15 cellular contexts compared by ENCODE assay signal in the genomic region with DNA sequence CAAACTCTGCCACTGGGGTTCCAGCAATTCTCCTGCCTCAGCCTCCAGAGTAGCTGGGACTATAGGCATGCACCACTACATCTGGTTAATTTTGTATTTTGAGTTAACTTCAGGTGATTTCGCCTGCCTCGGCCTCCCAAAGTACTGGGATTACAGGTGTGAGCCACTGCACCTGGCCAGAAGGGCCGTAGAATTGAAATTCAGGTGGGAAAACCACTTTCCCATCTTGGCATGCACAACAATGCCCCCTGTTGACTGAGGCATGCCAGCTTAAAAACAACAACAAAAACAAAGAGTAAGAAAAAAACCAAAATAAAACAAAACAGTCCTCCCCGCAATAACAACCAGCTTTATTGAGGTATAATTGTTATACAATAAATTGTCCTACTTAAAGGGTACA. TPM values are rescaled to one million over a fixed set of nuclear protein-coding genes. Genes with fewer than 3 reads are reported as not detected.
DNase-seq lines count a peak whose midpoint lies in the region; ATAC-seq and TF ChIP-seq lines count a peak whose summit lies in the region.
"Had no signal": no experiment of that assay in that cellular context is flagged by ENCODE, and none has a peak within 500 bp of the region (broad histone marks: within the 10 kb centered on the region; RNA-seq: fewer than 3 reads in every experiment).

No MANE protein-coding gene starts in this region.

- H3K4me3 ChIP-seq in LNCaP clone FGC (ENCODE audit: low read depth, low read length), result no peak overlapping the region
- H3K4me3 ChIP-seq in heart left ventricle, result no peak overlapping the region
- H3K4me3 ChIP-seq: SJSA1, thyroid gland had no signal

- no peak overlapping the region for H3K4me3 Mint-ChIP-seq in activated CD4-positive, alpha-beta T cell treated with anti-CD3 and anti-CD28 coated beads, Interleukin-2, amount 10 ng/mL, durations not matched to agents 24 days and 14 days
- H3K4me3 Mint-ChIP-seq in chondrocyte (ENCODE audit: unreplicated experiment), result no peak overlapping the region
- no peak overlapping the region for H3K4me3 Mint-ChIP-seq in stimulated activated effector memory CD8-positive, alpha-beta T cell treated with anti-CD3 and anti-CD28 coated beads, Interleukin-12 subunit alpha, Interleukin-12 subunit beta, amount 100 ng/mL, for 72 hours
- H3K4me3 Mint-ChIP-seq: activated B cell treated with CpG ODN at 0.5 μM for 24 hours; activated T-cell treated with anti-CD3 and anti-CD28 coated beads, Interleukin-2, amount 50 U/mL, for 4 hours; brain had no signal

- H3K27me3 Mint-ChIP-seq in activated CD4-positive, alpha-beta T cell treated with anti-CD3 and anti-CD28 coated beads, Interleukin-2, amount 10 ng/mL, durations not matched to agents 24 days and 14 days, result no peaks in the 10 kb centered on the region
- H3K27me3 Mint-ChIP-seq in chondrocyte (ENCODE audit: low read depth), result peaks cover 13% of the 10 kb centered on the region
- H3K27me3 Mint-ChIP-seq: activated B cell treated with CpG ODN at 0.5 μM for 24 hours had no signal

- TF ChIP-seq CTCF in LNCaP clone FGC (IDR thresholded peaks at IDR 0.05; ENCODE audit: control insufficient read depth, extremely low read depth, insufficient read depth) (peak; percentile 28; the same call in 1 of the 2 replicates), chondrocyte (IDR thresholded peaks at IDR 0.05) (peak; percentile 31), heart left ventricle (IDR thresholded peaks at IDR 0.05) (peak in 1 of 12 donors; percentile 30)

- H3K36me3 Mint-ChIP-seq in activated CD4-positive, alpha-beta T cell treated with anti-CD3 and anti-CD28 coated beads, Interleukin-2, amount 10 ng/mL, durations not matched to agents 24 days and 14 days (ENCODE audit: low read depth), result no peaks in the 10 kb centered on the region
- H3K36me3 Mint-ChIP-seq in chondrocyte (ENCODE audit: low read depth), result no peaks in the 10 kb centered on the region
- H3K36me3 Mint-ChIP-seq in stimulated activated effector memory CD8-positive, alpha-beta T cell treated with anti-CD3 and anti-CD28 coated beads, Interleukin-12 subunit alpha, Interleukin-12 subunit beta, amount 100 ng/mL, for 72 hours, result no peaks in the 10 kb centered on the region
- H3K36me3 Mint-ChIP-seq: brain had no signal

- H3K27ac ChIP-seq in heart left ventricle, result peak overlapping the region in 1 of 12 donors; percentile 77
- H3K27ac ChIP-seq: SJSA1 had no signal

- ATAC-seq in stimulated activated effector memory CD8-positive, alpha-beta T cell treated with anti-CD3 and anti-CD28 coated beads, Interleukin-12 subunit alpha, Interleukin-12 subunit beta, amount 100 ng/mL, for 72 hours, result no peak
- ATAC-seq in heart left ventricle (no peak), HG02798 (IDR thresholded peaks at IDR 0.05; ENCODE audit: poor library complexity, unreplicated experiment) (no peak)
- ATAC-seq: activated T-cell treated with anti-CD3 and anti-CD28 coated beads, Interleukin-2, amount 50 U/mL, for 4 hours; right cardiac atrium had no signal

- peaks cover 12 to 84% (median 26%) of the 10 kb centered on the region in 12 donors for H3K4me1 ChIP-seq in heart left ventricle

- peak; percentile 69 for DNase-seq in activated CD4-positive, alpha-beta T cell treated with anti-CD3 and anti-CD28 coated beads, Interleukin-2, amount 10 ng/mL, durations not matched to agents 24 days and 14 days
- DNase-seq in activated CD4-positive, alpha-beta T cell treated with anti-CD3 and anti-CD28 coated beads, Interleukin-2, amount 50 U/mL, for 1 hour, result no peak
- DNase-seq in LNCaP clone FGC (ENCODE audit: low read depth), result no peak
- DNase-seq in chondrocyte (ENCODE audit: low spot score), result no peak
- DNase-seq in stimulated activated effector memory CD8-positive, alpha-beta T cell treated with anti-CD3 and anti-CD28 coated beads, Interleukin-12 subunit alpha, Interleukin-12 subunit beta, amount 100 ng/mL, for 72 hours (ENCODE audit: low spot score in 2 of 2), result no peak
- DNase-seq in heart left ventricle, result no peak
- no peak for DNase-seq in effector CD4-positive, alpha-beta T cell
- DNase-seq: activated B cell treated with CpG ODN at 0.5 μM for 24 hours; activated T-cell treated with anti-CD3 and anti-CD28 coated beads, Interleukin-2, amount 50 U/mL, for 4 hours; HCEC 1CT; right cardiac atrium; thyroid gland had no signal

- no peaks in the 10 kb centered on the region for H3K9me3 ChIP-seq in heart left ventricle
- H3K9me3 ChIP-seq: SJSA1, thyroid gland had no signal

- intact Hi-C loops in activated CD4-positive, alpha-beta T cell treated with anti-CD3 and anti-CD28 coated beads, Interleukin-2, amount 10 ng/mL, durations not matched to agents 24 days and 14 days (cut with micrococcal nuclease), result no loop called here
- intact Hi-C loops in heart left ventricle (cut with DNase I), result no loop called here

- peaks cover 24% of the 10 kb centered on the region for H3K4me1 Mint-ChIP-seq in activated CD4-positive, alpha-beta T cell treated with anti-CD3 and anti-CD28 coated beads, Interleukin-2, amount 10 ng/mL, durations not matched to agents 24 days and 14 days
- peaks cover 45% of the 10 kb centered on the region for H3K4me1 Mint-ChIP-seq in chondrocyte (ENCODE audit: low read depth)
- H3K4me1 Mint-ChIP-seq in stimulated activated effector memory CD8-positive, alpha-beta T cell treated with anti-CD3 and anti-CD28 coated beads, Interleukin-12 subunit alpha, Interleukin-12 subunit beta, amount 100 ng/mL, for 72 hours, result peaks cover 22% of the 10 kb centered on the region

- no peaks in the 10 kb centered on the region for H3K9me3 Mint-ChIP-seq in activated CD4-positive, alpha-beta T cell treated with anti-CD3 and anti-CD28 coated beads, Interleukin-2, amount 10 ng/mL, durations not matched to agents 24 days and 14 days
- no peaks in the 10 kb centered on the region for H3K9me3 Mint-ChIP-seq in chondrocyte (ENCODE audit: low read depth)
- H3K9me3 Mint-ChIP-seq in stimulated activated effector memory CD8-positive, alpha-beta T cell treated with anti-CD3 and anti-CD28 coated beads, Interleukin-12 subunit alpha, Interleukin-12 subunit beta, amount 100 ng/mL, for 72 hours, result no peaks in the 10 kb centered on the region
- H3K9me3 Mint-ChIP-seq: activated B cell treated with CpG ODN at 0.5 μM for 24 hours; activated T-cell treated with anti-CD3 and anti-CD28 coated beads, Interleukin-2, amount 50 U/mL, for 4 hours had no signal

- H3K27me3 ChIP-seq in heart left ventricle, result no peaks in the 10 kb centered on the region
- H3K27me3 ChIP-seq: SJSA1, thyroid gland had no signal

- H3K27ac Mint-ChIP-seq in activated CD4-positive, alpha-beta T cell treated with anti-CD3 and anti-CD28 coated beads, Interleukin-2, amount 10 ng/mL, durations not matched to agents 24 days and 14 days, result no peak overlapping the region
- H3K27ac Mint-ChIP-seq in chondrocyte (ENCODE audit: unreplicated experiment), result no peak overlapping the region
- peak overlapping the region; percentile 8 for H3K27ac Mint-ChIP-seq in stimulated activated effector memory CD8-positive, alpha-beta T cell treated with anti-CD3 and anti-CD28 coated beads, Interleukin-12 subunit alpha, Interleukin-12 subunit beta, amount 100 ng/mL, for 72 hours

- no peak for TF ChIP-seq POLR2A in heart left ventricle (IDR thresholded peaks at IDR 0.05)

- no peaks in the 10 kb centered on the region for H3K36me3 ChIP-seq in heart left ventricle
- H3K36me3 ChIP-seq: SJSA1, thyroid gland had no signal

- WGBS in heart left ventricle, 4 donors, result 91 to 97% (median 95%) methylated on average over 4 of the region's 4 CpGs

RNA-seq across cellular contexts. Expression of a gene that starts 32.6 kb away (rescaled TPM):
- total RNA-seq in activated CD4-positive, alpha-beta T cell treated with anti-CD3 and anti-CD28 coated beads, Interleukin-2, amount 10 ng/mL, durations not matched to agents 24 days and 14 days, result 163 TPM in 2 replicates
- total RNA-seq in chondrocyte, result 150 to 153 TPM (median 153 TPM) in 3 replicates
- 100 to 1,000 TPM; 149 to 212 (median 162) TPM for total RNA-seq in heart left ventricle
- 100 to 1,000 TPM in 1 of 2 donors, 10 to 100 TPM in 1; 50.3 to 307 TPM for polyA plus RNA-seq in heart left ventricle

RNA-seq across cellular contexts. Expression of a gene that starts 44.6 kb away (rescaled TPM):
- total RNA-seq in activated CD4-positive, alpha-beta T cell treated with anti-CD3 and anti-CD28 coated beads, Interleukin-2, amount 10 ng/mL, durations not matched to agents 24 days and 14 days, result 44.2 and 48.3 TPM in 2 replicates
- total RNA-seq in chondrocyte (9.7 to 14.5 TPM (median 10.7 TPM) in 3 replicates), heart left ventricle (10 to 100 TPM; 11.7 to 26.6 (median 15.7) TPM)
- polyA plus RNA-seq in heart left ventricle, result 1 to 10 TPM; 2.7 to 5.4 TPM
